15 cellular contexts compared by ENCODE assay signal in genomic region chr2:206225435-206226232, GRCh38. TPM values are rescaled to one million over a fixed set of nuclear protein-coding genes. Genes with fewer than 3 reads are reported as not detected.
DNase-seq lines count a peak whose midpoint lies in the region; ATAC-seq and TF ChIP-seq lines count a peak whose summit lies in the region.
"Had no signal": no experiment of that assay in that cellular context is flagged by ENCODE, and none has a peak within 500 bp of the region (broad histone marks: within the 10 kb centered on the region; RNA-seq: fewer than 3 reads in every experiment).

No MANE protein-coding gene starts in this region.

- no peaks in the 10 kb centered on the region for H3K9me3 ChIP-seq in prostate gland
- H3K9me3 ChIP-seq: pancreas, transverse colon had no signal

- H3K36me3 ChIP-seq in prostate gland = no peaks in the 10 kb centered on the region
- H3K36me3 ChIP-seq: BLaER1 treated with 17β-estradiol and CSF1 and Interleukin-3, amounts not matched to agents 10 nM and 100 nM; cardiac muscle cell; pancreas; transverse colon had no signal

- ATAC-seq in GM19328 (IDR thresholded peaks at IDR 0.05; ENCODE audit: unreplicated experiment) (peak; percentile 78), HG02642 (IDR thresholded peaks at IDR 0.05; ENCODE audit: poor library complexity, unreplicated experiment) (peak; percentile 71), HG03460 (IDR thresholded peaks at IDR 0.05; ENCODE audit: unreplicated experiment) (peak; percentile 91)
- ATAC-seq: left cardiac atrium, pancreas had no signal

- no peaks in the 10 kb centered on the region for H3K4me1 ChIP-seq in prostate gland (replicated peaks)
- H3K4me1 ChIP-seq: pancreas, transverse colon had no signal

- DNase-seq in GM13977 (ENCODE audit: low spot score) (peak; percentile 64), NCI-H2227 treated with DMSO at 0.1 percent for 48 hours (lab: John Stamatoyannopoulos, UW) (no peak), dorsolateral prefrontal cortex (no peak), middle frontal gyrus (ENCODE audit: extremely low spot score, low spot score) (no peak), prostate gland (ENCODE audit: low spot score) (no peak)
- DNase-seq: KBM-7, left cardiac atrium, pancreas, SW 1271, transverse colon had no signal

- 75% methylated on average over 5 of the region's 5 CpGs for WGBS in prostate gland

- no peak overlapping the region for H3K27ac ChIP-seq in dorsolateral prefrontal cortex
- H3K27ac ChIP-seq in prostate gland = no peak overlapping the region
- H3K27ac ChIP-seq: BLaER1 treated with 17β-estradiol and CSF1 and Interleukin-3, amounts not matched to agents 10 nM and 100 nM; cardiac muscle cell; pancreas; transverse colon had no signal

- no peak overlapping the region for H3K4me3 ChIP-seq in dorsolateral prefrontal cortex
- H3K4me3 ChIP-seq in prostate gland = no peak overlapping the region
- H3K4me3 ChIP-seq: BLaER1 treated with 17β-estradiol and CSF1 and Interleukin-3, amounts not matched to agents 10 nM and 100 nM; cardiac muscle cell; pancreas; transverse colon had no signal

- intact Hi-C loops in dorsolateral prefrontal cortex (cut with DNase I) (no loop called here), prostate gland (cut with DNase I) (no loop called here)

- in situ Hi-C loops in GM13977 (cut with MboI; ENCODE audit: low pct_unique_long_range_greater_than_20kb, low sequenced_read_pairs, unreplicated experiment) = no loop called here

- H3K27me3 ChIP-seq in dorsolateral prefrontal cortex (peaks cover 0 to 7% (median 0%) of the 10 kb centered on the region in 45 donors), prostate gland (replicated peaks; ENCODE audit: insufficient read depth) (peaks cover 3% of the 10 kb centered on the region)
- H3K27me3 ChIP-seq: cardiac muscle cell, pancreas, transverse colon had no signal

- no peak for TF ChIP-seq POLR2A in prostate gland (IDR thresholded peaks at IDR 0.05)

- TF ChIP-seq CTCF in GM13977 (IDR thresholded peaks at IDR 0.05; ENCODE audit: extremely low read depth, insufficient read depth, missing control alignments) (no peak), dorsolateral prefrontal cortex (IDR thresholded peaks at IDR 0.05 in 54 of 56, conservative IDR thresholded peaks at IDR 0.05 in 2 of 56; ENCODE audit: low read depth in 1 of 56, partially characterized antibody in 56 of 56) (no peak), prostate gland (IDR thresholded peaks at IDR 0.05) (no peak)

RNA-seq across cellular contexts. Expression of gene ZDBF2, which starts 48.8 kb away (rescaled TPM):
- total RNA-seq in dorsolateral prefrontal cortex (10 to 100 TPM; 15.4 to 80.3 (median 43.5) TPM), prostate gland (10 to 100 TPM in 1 of 2 donors, 1 to 10 TPM in 1; 8.1 to 10.5 TPM)
